In the genomic region with DNA sequence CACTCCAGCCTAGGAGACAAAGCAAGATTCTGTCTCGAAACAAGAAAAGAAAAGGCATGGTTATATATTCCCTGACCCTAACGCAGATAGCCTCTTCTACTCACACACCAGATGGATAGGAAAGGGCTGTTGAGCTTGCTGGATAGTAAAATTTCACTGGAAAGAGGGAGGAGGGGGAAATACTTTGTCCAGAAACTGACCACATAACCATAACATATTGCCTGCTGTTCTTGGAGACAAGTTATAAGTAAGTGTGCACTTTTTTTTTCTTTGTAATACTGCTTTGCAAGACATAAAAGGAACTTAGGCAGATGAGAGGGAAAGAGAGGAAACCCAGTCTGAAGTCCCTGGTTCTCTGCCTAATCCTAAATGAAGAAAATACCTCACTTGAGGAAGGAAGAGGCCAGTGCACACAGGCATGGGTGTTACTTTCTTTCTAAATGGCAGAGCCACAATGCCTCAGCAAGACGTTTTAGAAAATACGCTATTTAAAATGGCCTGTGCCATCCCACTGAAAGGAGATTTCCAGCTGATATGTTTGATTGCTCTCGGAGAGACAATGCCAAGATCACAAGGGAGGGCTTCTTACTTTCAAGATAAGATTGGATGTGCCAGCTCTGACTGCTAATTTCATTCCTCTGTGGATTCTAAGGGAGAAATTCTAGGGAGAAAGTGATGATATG, we compare ENCODE assay signal across 1 cellular context.
TF ChIP-seq lines count a peak whose summit lies in the region.

No MANE protein-coding gene starts in this region.

TF ChIP-seq in GM23338, 12 proteins besides CTCF, POLR2A, EP300 and RAD21 (continued from another document):
- TF ChIP-seq, protein P1, sequence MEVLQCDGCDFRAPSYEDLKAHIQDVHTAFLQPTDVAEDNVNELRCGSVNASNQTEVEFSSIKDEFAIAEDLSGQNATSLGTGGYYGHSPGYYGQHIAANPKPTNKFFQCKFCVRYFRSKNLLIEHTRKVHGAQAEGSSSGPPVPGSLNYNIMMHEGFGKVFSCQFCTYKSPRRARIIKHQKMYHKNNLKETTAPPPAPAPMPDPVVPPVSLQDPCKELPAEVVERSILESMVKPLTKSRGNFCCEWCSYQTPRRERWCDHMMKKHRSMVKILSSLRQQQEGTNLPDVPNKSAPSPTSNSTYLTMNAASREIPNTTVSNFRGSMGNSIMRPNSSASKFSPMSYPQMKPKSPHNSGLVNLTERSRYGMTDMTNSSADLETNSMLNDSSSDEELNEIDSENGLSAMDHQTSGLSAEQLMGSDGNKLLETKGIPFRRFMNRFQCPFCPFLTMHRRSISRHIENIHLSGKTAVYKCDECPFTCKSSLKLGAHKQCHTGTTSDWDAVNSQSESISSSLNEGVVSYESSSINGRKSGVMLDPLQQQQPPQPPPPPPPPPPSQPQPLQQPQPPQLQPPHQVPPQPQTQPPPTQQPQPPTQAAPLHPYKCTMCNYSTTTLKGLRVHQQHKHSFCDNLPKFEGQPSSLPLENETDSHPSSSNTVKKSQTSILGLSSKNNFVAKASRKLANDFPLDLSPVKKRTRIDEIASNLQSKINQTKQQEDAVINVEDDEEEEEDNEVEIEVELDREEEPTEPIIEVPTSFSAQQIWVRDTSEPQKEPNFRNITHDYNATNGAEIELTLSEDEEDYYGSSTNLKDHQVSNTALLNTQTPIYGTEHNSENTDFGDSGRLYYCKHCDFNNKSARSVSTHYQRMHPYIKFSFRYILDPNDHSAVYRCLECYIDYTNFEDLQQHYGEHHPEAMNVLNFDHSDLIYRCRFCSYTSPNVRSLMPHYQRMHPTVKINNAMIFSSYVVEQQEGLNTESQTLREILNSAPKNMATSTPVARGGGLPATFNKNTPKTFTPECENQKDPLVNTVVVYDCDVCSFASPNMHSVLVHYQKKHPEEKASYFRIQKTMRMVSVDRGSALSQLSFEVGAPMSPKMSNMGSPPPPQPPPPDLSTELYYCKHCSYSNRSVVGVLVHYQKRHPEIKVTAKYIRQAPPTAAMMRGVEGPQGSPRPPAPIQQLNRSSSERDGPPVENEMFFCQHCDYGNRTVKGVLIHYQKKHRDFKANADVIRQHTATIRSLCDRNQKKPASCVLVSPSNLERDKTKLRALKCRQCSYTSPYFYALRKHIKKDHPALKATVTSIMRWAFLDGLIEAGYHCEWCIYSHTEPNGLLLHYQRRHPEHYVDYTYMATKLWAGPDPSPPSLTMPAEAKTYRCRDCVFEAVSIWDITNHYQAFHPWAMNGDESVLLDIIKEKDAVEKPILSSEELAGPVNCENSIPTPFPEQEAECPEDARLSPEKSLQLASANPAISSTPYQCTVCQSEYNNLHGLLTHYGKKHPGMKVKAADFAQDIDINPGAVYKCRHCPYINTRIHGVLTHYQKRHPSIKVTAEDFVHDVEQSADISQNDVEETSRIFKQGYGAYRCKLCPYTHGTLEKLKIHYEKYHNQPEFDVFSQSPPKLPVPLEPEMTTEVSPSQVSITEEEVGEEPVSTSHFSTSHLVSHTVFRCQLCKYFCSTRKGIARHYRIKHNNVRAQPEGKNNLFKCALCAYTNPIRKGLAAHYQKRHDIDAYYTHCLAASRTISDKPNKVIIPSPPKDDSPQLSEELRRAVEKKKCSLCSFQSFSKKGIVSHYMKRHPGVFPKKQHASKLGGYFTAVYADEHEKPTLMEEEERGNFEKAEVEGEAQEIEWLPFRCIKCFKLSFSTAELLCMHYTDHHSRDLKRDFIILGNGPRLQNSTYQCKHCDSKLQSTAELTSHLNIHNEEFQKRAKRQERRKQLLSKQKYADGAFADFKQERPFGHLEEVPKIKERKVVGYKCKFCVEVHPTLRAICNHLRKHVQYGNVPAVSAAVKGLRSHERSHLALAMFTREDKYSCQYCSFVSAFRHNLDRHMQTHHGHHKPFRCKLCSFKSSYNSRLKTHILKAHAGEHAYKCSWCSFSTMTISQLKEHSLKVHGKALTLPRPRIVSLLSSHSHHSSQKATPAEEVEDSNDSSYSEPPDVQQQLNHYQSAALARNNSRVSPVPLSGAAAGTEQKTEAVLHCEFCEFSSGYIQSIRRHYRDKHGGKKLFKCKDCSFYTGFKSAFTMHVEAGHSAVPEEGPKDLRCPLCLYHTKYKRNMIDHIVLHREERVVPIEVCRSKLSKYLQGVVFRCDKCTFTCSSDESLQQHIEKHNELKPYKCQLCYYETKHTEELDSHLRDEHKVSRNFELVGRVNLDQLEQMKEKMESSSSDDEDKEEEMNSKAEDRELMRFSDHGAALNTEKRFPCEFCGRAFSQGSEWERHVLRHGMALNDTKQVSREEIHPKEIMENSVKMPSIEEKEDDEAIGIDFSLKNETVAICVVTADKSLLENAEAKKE (CRISPR knock-in tag; IDR thresholded peaks at IDR 0.05): no peak
- TF ChIP-seq CREB1 (CRISPR knock-in tag; IDR thresholded peaks at IDR 0.05; ENCODE audit: low read depth) (no peak), EZH2phosphoT487 (IDR thresholded peaks at IDR 0.05; ENCODE audit: unreplicated experiment) (no peak), STAT1 (IDR thresholded peaks at IDR 0.05; ENCODE audit: unreplicated experiment) (no peak), POLR2AphosphoS5 (IDR thresholded peaks at IDR 0.05; ENCODE audit: low read depth) (no peak), JUNB (IDR thresholded peaks at IDR 0.05; ENCODE audit: unreplicated experiment) (no peak), EZH2 (IDR thresholded peaks at IDR 0.05; ENCODE audit: low read depth, unreplicated experiment) (no peak), ZNF114 (CRISPR knock-in tag; IDR thresholded peaks at IDR 0.05) (no peak), NANOG (IDR thresholded peaks at IDR 0.05; ENCODE audit: borderline replicate concordance) (no peak)
- TF ChIP-seq, protein P2, sequence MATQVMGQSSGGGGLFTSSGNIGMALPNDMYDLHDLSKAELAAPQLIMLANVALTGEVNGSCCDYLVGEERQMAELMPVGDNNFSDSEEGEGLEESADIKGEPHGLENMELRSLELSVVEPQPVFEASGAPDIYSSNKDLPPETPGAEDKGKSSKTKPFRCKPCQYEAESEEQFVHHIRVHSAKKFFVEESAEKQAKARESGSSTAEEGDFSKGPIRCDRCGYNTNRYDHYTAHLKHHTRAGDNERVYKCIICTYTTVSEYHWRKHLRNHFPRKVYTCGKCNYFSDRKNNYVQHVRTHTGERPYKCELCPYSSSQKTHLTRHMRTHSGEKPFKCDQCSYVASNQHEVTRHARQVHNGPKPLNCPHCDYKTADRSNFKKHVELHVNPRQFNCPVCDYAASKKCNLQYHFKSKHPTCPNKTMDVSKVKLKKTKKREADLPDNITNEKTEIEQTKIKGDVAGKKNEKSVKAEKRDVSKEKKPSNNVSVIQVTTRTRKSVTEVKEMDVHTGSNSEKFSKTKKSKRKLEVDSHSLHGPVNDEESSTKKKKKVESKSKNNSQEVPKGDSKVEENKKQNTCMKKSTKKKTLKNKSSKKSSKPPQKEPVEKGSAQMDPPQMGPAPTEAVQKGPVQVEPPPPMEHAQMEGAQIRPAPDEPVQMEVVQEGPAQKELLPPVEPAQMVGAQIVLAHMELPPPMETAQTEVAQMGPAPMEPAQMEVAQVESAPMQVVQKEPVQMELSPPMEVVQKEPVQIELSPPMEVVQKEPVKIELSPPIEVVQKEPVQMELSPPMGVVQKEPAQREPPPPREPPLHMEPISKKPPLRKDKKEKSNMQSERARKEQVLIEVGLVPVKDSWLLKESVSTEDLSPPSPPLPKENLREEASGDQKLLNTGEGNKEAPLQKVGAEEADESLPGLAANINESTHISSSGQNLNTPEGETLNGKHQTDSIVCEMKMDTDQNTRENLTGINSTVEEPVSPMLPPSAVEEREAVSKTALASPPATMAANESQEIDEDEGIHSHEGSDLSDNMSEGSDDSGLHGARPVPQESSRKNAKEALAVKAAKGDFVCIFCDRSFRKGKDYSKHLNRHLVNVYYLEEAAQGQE (IDR thresholded peaks at IDR 0.05; ENCODE audit: unreplicated experiment): no peak
- TF ChIP-seq, protein P3, sequence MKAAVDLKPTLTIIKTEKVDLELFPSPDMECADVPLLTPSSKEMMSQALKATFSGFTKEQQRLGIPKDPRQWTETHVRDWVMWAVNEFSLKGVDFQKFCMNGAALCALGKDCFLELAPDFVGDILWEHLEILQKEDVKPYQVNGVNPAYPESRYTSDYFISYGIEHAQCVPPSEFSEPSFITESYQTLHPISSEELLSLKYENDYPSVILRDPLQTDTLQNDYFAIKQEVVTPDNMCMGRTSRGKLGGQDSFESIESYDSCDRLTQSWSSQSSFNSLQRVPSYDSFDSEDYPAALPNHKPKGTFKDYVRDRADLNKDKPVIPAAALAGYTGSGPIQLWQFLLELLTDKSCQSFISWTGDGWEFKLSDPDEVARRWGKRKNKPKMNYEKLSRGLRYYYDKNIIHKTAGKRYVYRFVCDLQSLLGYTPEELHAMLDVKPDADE (IDR thresholded peaks at IDR 0.05): no peak
TF ChIP-seq in GM23338: peak in this region for 0.
